In genomic region chr2:120264995-120265394, GRCh38 we compare ENCODE assay signal across 14 cellular contexts. TPM values are rescaled to one million over a fixed set of nuclear protein-coding genes. Genes with fewer than 3 reads are reported as not detected.
A peak's percentile ranks its signal among the peaks of the same experiment; 100 is the strongest.
DNase-seq lines count a peak whose midpoint lies in the region; ATAC-seq and TF ChIP-seq lines count a peak whose summit lies in the region.
"Had no signal": no experiment of that assay in that cellular context is flagged by ENCODE, and none has a peak within 500 bp of the region (broad histone marks: within the 10 kb centered on the region; RNA-seq: fewer than 3 reads in every experiment).

No MANE protein-coding gene starts in this region.

- ATAC-seq in GM18858 (IDR thresholded peaks at IDR 0.05; ENCODE audit: unreplicated experiment): peak; percentile 47
- peak; percentile 32 for ATAC-seq in GM21825 (IDR thresholded peaks at IDR 0.05; ENCODE audit: unreplicated experiment)
- peak; percentile 49 for ATAC-seq in mucosa of descending colon

- no peaks in the 10 kb centered on the region for H3K36me3 ChIP-seq in mucosa of descending colon (ENCODE audit: low read depth)

- intact Hi-C loops in mucosa of descending colon (cut with DNase I, micrococcal nuclease): no loop called here

- H3K4me3 ChIP-seq in mucosa of descending colon: no peak overlapping the region
- H3K4me3 ChIP-seq: SK-N-MC had no signal

- TF ChIP-seq CTCF in mucosa of descending colon (IDR thresholded peaks at IDR 0.05): no peak

- peak; percentile 32 for DNase-seq in NCI-H526 treated with DMSO at 0.1 percent for 48 hours (lab: John Stamatoyannopoulos, UW)
- no peak for DNase-seq in mucosa of descending colon
- no peak for DNase-seq in cerebellar cortex (ENCODE audit: low spot score)
- no peak for DNase-seq in ureter (ENCODE audit: low spot score)
- DNase-seq in cerebellar nuclear complex (lab: John Stamatoyannopoulos, UW): no peak
- DNase-seq in DMS153 treated with DMSO at 0.1 percent for 48 hours (lab: John Stamatoyannopoulos, UW; ENCODE audit: unreplicated experiment): no peak
- DNase-seq: activated CD4-positive, alpha-beta T cell treated with anti-CD3 and anti-CD28 coated beads, Interleukin-2, amount 10 ng/mL, durations not matched to agents 7 days and 5 days; activated naive CD4-positive, alpha-beta T cell treated with anti-CD3 and anti-CD28 coated beads for 36 hours; central memory CD4-positive, alpha-beta T cell; midbrain; NCI-H1105 had no signal

- no peaks in the 10 kb centered on the region for H3K4me1 ChIP-seq in mucosa of descending colon (ENCODE audit: low read depth)

- no peaks in the 10 kb centered on the region for H3K9me3 ChIP-seq in mucosa of descending colon

RNA-seq across cellular contexts. Expression of gene RALB, which starts 12.3 kb away (rescaled TPM):
- 10 to 100 TPM; 75.1 to 83.8 (median 80.8) TPM for total RNA-seq in mucosa of descending colon
- total RNA-seq in ureter: 50.5 TPM

RNA-seq across cellular contexts. Expression of gene TMEM185B, which starts 41.8 kb away (rescaled TPM):
- total RNA-seq in mucosa of descending colon (10 to 100 TPM; 13.6 to 19.0 (median 14.2) TPM), ureter (35.9 TPM)
